1 cellular context compared by ENCODE assay signal in genomic region chr11:112343368-112344039, GRCh38.
TF ChIP-seq lines count a peak whose summit lies in the region.

No MANE protein-coding gene starts in this region.

TF ChIP-seq in WTC11, 78 proteins besides CTCF, POLR2A, EP300 and RAD21 (continued from another document):
- no peak for TF ChIP-seq ATF6 (CRISPR knock-in tag; IDR thresholded peaks at IDR 0.05)
- no peak for TF ChIP-seq TP53 (CRISPR knock-in tag; IDR thresholded peaks at IDR 0.05)
- TF ChIP-seq ZNF121 (CRISPR knock-in tag; IDR thresholded peaks at IDR 0.05), result no peak
- TF ChIP-seq GTF2I (CRISPR knock-in tag; conservative IDR thresholded peaks at IDR 0.05), result no peak
